ENCODE assay signal across 20 cellular contexts in genomic region chr17:82604532-82604931, GRCh38. TPM values are rescaled to one million over a fixed set of nuclear protein-coding genes. Genes with fewer than 3 reads are reported as not detected.
DNase-seq lines count a peak whose midpoint lies in the region; ATAC-seq and TF ChIP-seq lines count a peak whose summit lies in the region.
"Had no signal": no experiment of that assay in that cellular context is flagged by ENCODE, and none has a peak within 500 bp of the region (broad histone marks: within the 10 kb centered on the region; RNA-seq: fewer than 3 reads in every experiment).

No MANE protein-coding gene starts in this region.

- H3K4me1 Mint-ChIP-seq in activated T-cell treated with anti-CD3 and anti-CD28 coated beads, Interleukin-2, amount 50 U/mL, for 24 hours (ENCODE audit: low read depth), result peaks cover 16% of the 10 kb centered on the region
- H3K4me1 Mint-ChIP-seq in activated T-helper 1 cell treated with anti-CD3 and anti-CD28 coated beads, Interleukin-12 subunit alpha, Interleukin-12 subunit beta, Interleukin-2, Interleukin-4 antibody, amounts not matched to agents 30 ng/mL and 10 ng/mL and 1 ng/mL, durations not matched to agents 14 hours and 24 hours and 36 hours (ENCODE audit: low read depth), result peaks cover 16% of the 10 kb centered on the region

- TF ChIP-seq POLR2A in suprapubic skin (IDR thresholded peaks at IDR 0.05), result no peak

- peak overlapping the region; percentile 74 for H3K27ac Mint-ChIP-seq in activated T-cell treated with anti-CD3 and anti-CD28 coated beads, Interleukin-2, amount 50 U/mL, for 24 hours
- H3K27ac Mint-ChIP-seq in activated T-helper 1 cell treated with anti-CD3 and anti-CD28 coated beads, Interleukin-12 subunit alpha, Interleukin-12 subunit beta, Interleukin-2, Interleukin-4 antibody, amounts not matched to agents 30 ng/mL and 10 ng/mL and 1 ng/mL, durations not matched to agents 14 hours and 24 hours and 36 hours, result peak overlapping the region; percentile 73
- H3K27ac Mint-ChIP-seq: neural progenitor cell had no signal

- peaks cover 39% of the 10 kb centered on the region for H3K4me1 ChIP-seq in lower lobe of right lung
- H3K4me1 ChIP-seq in suprapubic skin, result peaks cover 19% of the 10 kb centered on the region
- H3K4me1 ChIP-seq: neural progenitor cell, SJCRH30 had no signal

- H3K9me3 Mint-ChIP-seq in activated T-cell treated with anti-CD3 and anti-CD28 coated beads, Interleukin-2, amount 50 U/mL, for 24 hours, result no peaks in the 10 kb centered on the region
- H3K9me3 Mint-ChIP-seq in activated T-helper 1 cell treated with anti-CD3 and anti-CD28 coated beads, Interleukin-12 subunit alpha, Interleukin-12 subunit beta, Interleukin-2, Interleukin-4 antibody, amounts not matched to agents 30 ng/mL and 10 ng/mL and 1 ng/mL, durations not matched to agents 14 hours and 24 hours and 36 hours, result no peaks in the 10 kb centered on the region
- H3K9me3 Mint-ChIP-seq: CD8-positive, alpha-beta memory T cell had no signal

- intact Hi-C loops in activated T-helper 1 cell treated with anti-CD3 and anti-CD28 coated beads, Interleukin-12 subunit alpha, Interleukin-12 subunit beta, Interleukin-2, Interleukin-4 antibody, amounts not matched to agents 30 ng/mL and 10 ng/mL and 1 ng/mL, durations not matched to agents 14 hours and 24 hours and 36 hours (cut with micrococcal nuclease), result no loop called here
- intact Hi-C loops in lower lobe of right lung (cut with DNase I), result no loop called here

- 92% methylated on average over 7 of the region's 7 CpGs for WGBS in suprapubic skin

- no peak for TF ChIP-seq EP300 in suprapubic skin (IDR thresholded peaks at IDR 0.05)

- no peak for DNase-seq in activated T-cell treated with anti-CD3 and anti-CD28 coated beads, Interleukin-2, amount 50 U/mL, for 24 hours
- no peak for DNase-seq in activated T-cell treated with anti-CD3 and anti-CD28 coated beads, Interleukin-2, amount 50 U/mL, for 1 hour
- no peak for DNase-seq in activated T-helper 1 cell treated with anti-CD3 and anti-CD28 coated beads, Interleukin-12 subunit alpha, Interleukin-12 subunit beta, Interleukin-2, Interleukin-4 antibody, amounts not matched to agents 30 ng/mL and 10 ng/mL and 1 ng/mL, durations not matched to agents 14 hours and 24 hours and 36 hours (ENCODE audit: low spot score)
- no peak for DNase-seq in lower lobe of right lung
- no peak for DNase-seq in suprapubic skin (ENCODE audit: low spot score in 2 of 2)
- no peak for DNase-seq in NCI-H226
- no peak for DNase-seq in D341Med (ENCODE audit: low spot score)
- DNase-seq: activated CD4-positive, alpha-beta T cell treated with anti-CD3 and anti-CD28 coated beads for 1 hour; activated CD8-positive, alpha-beta memory T cell treated with anti-CD3 and anti-CD28 coated beads, Interleukin-2, amount 50 U/mL, for 4 hours; DND-41; GOT3; MG63; NCI-H774; SJCRH30; T-helper 9 cell had no signal

- ATAC-seq in lower lobe of right lung (no peak), GM21526 (IDR thresholded peaks at IDR 0.05; ENCODE audit: low FRiP score, unreplicated experiment) (no peak)

- no peak overlapping the region for H3K4me3 ChIP-seq in lower lobe of right lung
- H3K4me3 ChIP-seq in suprapubic skin, result no peak overlapping the region
- H3K4me3 ChIP-seq: MG63, neural progenitor cell, SJCRH30, thoracic aorta had no signal

- TF ChIP-seq CTCF in lower lobe of right lung (IDR thresholded peaks at IDR 0.05) (no peak), suprapubic skin (IDR thresholded peaks at IDR 0.05) (no peak)

- H3K27me3 ChIP-seq in lower lobe of right lung (ENCODE audit: low read depth) (no peaks in the 10 kb centered on the region), suprapubic skin (no peaks in the 10 kb centered on the region)
- H3K27me3 ChIP-seq: heart left ventricle, MG63, neural progenitor cell, SJCRH30 had no signal

- H3K9me3 ChIP-seq in lower lobe of right lung (no peaks in the 10 kb centered on the region), suprapubic skin (no peaks in the 10 kb centered on the region)
- H3K9me3 ChIP-seq: heart left ventricle, MG63, SJCRH30, thoracic aorta had no signal

- H3K27ac ChIP-seq in lower lobe of right lung (peak overlapping the region; percentile 83), suprapubic skin (peak overlapping the region; percentile 5)
- H3K27ac ChIP-seq: SJCRH30, thoracic aorta had no signal

- H3K36me3 Mint-ChIP-seq in activated T-cell treated with anti-CD3 and anti-CD28 coated beads, Interleukin-2, amount 50 U/mL, for 24 hours (ENCODE audit: low read depth), result peaks cover 88% of the 10 kb centered on the region
- H3K36me3 Mint-ChIP-seq in activated T-helper 1 cell treated with anti-CD3 and anti-CD28 coated beads, Interleukin-12 subunit alpha, Interleukin-12 subunit beta, Interleukin-2, Interleukin-4 antibody, amounts not matched to agents 30 ng/mL and 10 ng/mL and 1 ng/mL, durations not matched to agents 14 hours and 24 hours and 36 hours (ENCODE audit: low read depth), result peaks cover 43% of the 10 kb centered on the region

- peaks cover 63% of the 10 kb centered on the region for H3K36me3 ChIP-seq in lower lobe of right lung
- H3K36me3 ChIP-seq in suprapubic skin, result peaks cover 57% of the 10 kb centered on the region

- no peaks in the 10 kb centered on the region for H3K27me3 Mint-ChIP-seq in activated T-cell treated with anti-CD3 and anti-CD28 coated beads, Interleukin-2, amount 50 U/mL, for 24 hours
- H3K27me3 Mint-ChIP-seq in activated T-helper 1 cell treated with anti-CD3 and anti-CD28 coated beads, Interleukin-12 subunit alpha, Interleukin-12 subunit beta, Interleukin-2, Interleukin-4 antibody, amounts not matched to agents 30 ng/mL and 10 ng/mL and 1 ng/mL, durations not matched to agents 14 hours and 24 hours and 36 hours (ENCODE audit: insufficient read depth), result no peaks in the 10 kb centered on the region
- H3K27me3 Mint-ChIP-seq: CD8-positive, alpha-beta memory T cell had no signal

- H3K4me3 Mint-ChIP-seq in activated T-cell treated with anti-CD3 and anti-CD28 coated beads, Interleukin-2, amount 50 U/mL, for 24 hours, result no peak overlapping the region
- no peak overlapping the region for H3K4me3 Mint-ChIP-seq in activated T-helper 1 cell treated with anti-CD3 and anti-CD28 coated beads, Interleukin-12 subunit alpha, Interleukin-12 subunit beta, Interleukin-2, Interleukin-4 antibody, amounts not matched to agents 30 ng/mL and 10 ng/mL and 1 ng/mL, durations not matched to agents 14 hours and 24 hours and 36 hours
- H3K4me3 Mint-ChIP-seq: neural progenitor cell had no signal

RNA-seq across cellular contexts. Expression of gene WDR45B, which starts 43.7 kb away (rescaled TPM):
- 55.1 and 56.7 TPM in 2 replicates for total RNA-seq in activated T-helper 1 cell treated with anti-CD3 and anti-CD28 coated beads, Interleukin-12 subunit alpha, Interleukin-12 subunit beta, Interleukin-2, Interleukin-4 antibody, amounts not matched to agents 30 ng/mL and 10 ng/mL and 1 ng/mL, durations not matched to agents 14 hours and 24 hours and 36 hours
- total RNA-seq in lower lobe of right lung (66.1 TPM), suprapubic skin (10 to 100 TPM; 70.1 to 96.8 (median 90.0) TPM)
